ENCODE assay signal across 8 cellular contexts in the genomic region with DNA sequence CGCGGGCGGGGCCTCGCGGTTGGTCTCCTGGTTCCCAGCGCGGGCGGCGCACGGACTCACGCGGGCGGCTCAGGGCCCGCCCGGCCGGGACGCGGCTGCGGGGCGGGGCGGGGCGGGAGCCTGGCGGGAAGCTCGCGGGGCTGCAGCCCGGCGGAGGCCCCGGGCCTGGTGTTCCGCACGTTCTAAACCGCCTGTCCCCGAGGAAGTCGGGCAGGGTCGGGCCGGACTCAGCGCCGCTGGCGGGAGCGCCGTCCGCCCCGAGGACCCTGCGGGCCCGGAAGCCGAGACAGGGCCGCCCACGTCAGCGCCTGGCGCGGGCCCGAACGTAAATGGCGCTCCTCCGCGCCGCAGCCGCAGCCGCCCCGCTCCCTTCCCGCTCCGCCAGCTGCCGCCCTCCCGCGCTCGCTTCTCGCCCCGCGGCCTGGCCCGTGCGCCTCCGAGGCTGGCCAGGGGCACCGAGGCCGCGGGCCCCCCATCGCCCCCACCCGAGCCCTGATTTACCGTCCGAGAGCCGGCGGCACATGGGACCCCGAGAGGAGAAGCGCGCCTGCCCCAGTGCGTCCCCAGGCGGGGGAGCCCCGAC. TPM values are rescaled to one million over a fixed set of nuclear protein-coding genes. Genes with fewer than 3 reads are reported as not detected.
A peak's percentile ranks its signal among the peaks of the same experiment; 100 is the strongest.
DNase-seq lines count a peak whose midpoint lies in the region; ATAC-seq and TF ChIP-seq lines count a peak whose summit lies in the region.

No MANE protein-coding gene starts in this region.

- TF ChIP-seq CTCF in lower leg skin (IDR thresholded peaks at IDR 0.05): no peak

- intact Hi-C loops in lower leg skin (cut with DNase I; ENCODE audit: low total_unique reads): loop anchor here (5.0 kb wide), 1 partner anchor 98 kb away; the partner anchor contains the start of gene UVSSA

- in situ Hi-C loops in ACHN (cut with HindIII; ENCODE audit: low pct_ligation_motif_present, low pct_unique_long_range_greater_than_20kb, low sequenced_read_pairs): no loop called here

- WGBS in lower leg skin, 2 donors: 0% methylated on average over 1 to 70 of the region's 86 CpGs

- ATAC-seq in GM18517 (IDR thresholded peaks at IDR 0.05; ENCODE audit: unreplicated experiment) (peak; percentile 52), HG03025 (IDR thresholded peaks at IDR 0.05; ENCODE audit: low FRiP score, unreplicated experiment) (peak; percentile 48)

- no peak for TF ChIP-seq POLR2A in lower leg skin (IDR thresholded peaks at IDR 0.05)

- peak overlapping the region; percentile 83 for H3K4me3 ChIP-seq in lower leg skin (ENCODE audit: low read depth, poor library complexity, severe bottlenecking)

- DNase-seq in ACHN: peak; percentile 84
- peak; percentile 86 for DNase-seq in NCI-H2196 (lab: John Stamatoyannopoulos, UW; ENCODE audit: unreplicated experiment)
- DNase-seq in activated CD4-positive, alpha-beta T cell treated with anti-CD3 and anti-CD28 coated beads, Interleukin-2, amount 50 U/mL, for 1 hour: peak; percentile 82
- DNase-seq in dermis blood vessel endothelial cell: peak; percentile 93
- DNase-seq in lower leg skin (ENCODE audit: low spot score in 2 of 2): peak in 1 of 2 donors; percentile 96
- peak; percentile 81 for DNase-seq in stimulated activated CD4-positive, alpha-beta T cell treated with anti-CD3 and anti-CD28 coated beads, Interleukin-4, amount 100 ng/mL, for 24 hours

RNA-seq across cellular contexts. Expression of gene CTBP1, which starts 0.3 kb away (rescaled TPM):
- total RNA-seq in dermis blood vessel endothelial cell (268 and 424 TPM in 2 replicates), lower leg skin (100 to 1,000 TPM; 124 to 195 (median 148) TPM)

RNA-seq across cellular contexts. Expression of gene MAEA, which starts 40.5 kb away (rescaled TPM):
- total RNA-seq in dermis blood vessel endothelial cell (74.4 and 75.9 TPM in 2 replicates), lower leg skin (100 to 1,000 TPM in 1 of 4 donors, 10 to 100 TPM in 3; 79.6 to 124 (median 89.4) TPM)
